1 cellular context compared by ENCODE assay signal in genomic region chr7:39691821-39692220, GRCh38.
TF ChIP-seq lines count a peak whose summit lies in the region.

No MANE protein-coding gene starts in this region.

TF ChIP-seq in SK-N-SH treated with all-trans-retinoic acid at 6 μM for 48 hours, 23 proteins besides CTCF, POLR2A, EP300 and RAD21 (continued from another document):
- TF ChIP-seq TSHZ2 (CRISPR knock-in tag; IDR thresholded peaks at IDR 0.05) (no peak), ZNF8 (CRISPR knock-in tag; IDR thresholded peaks at IDR 0.05) (0 out of 2 replicates have a peak, but pooled peaks have one; percentile 36), CSRNP3 (CRISPR knock-in tag; IDR thresholded peaks at IDR 0.05) (no peak), PPARA (CRISPR knock-in tag; IDR thresholded peaks at IDR 0.05; ENCODE audit: borderline replicate concordance) (no peak), CSDC2 (CRISPR knock-in tag; IDR thresholded peaks at IDR 0.05) (no peak), ZNF70 (CRISPR knock-in tag; IDR thresholded peaks at IDR 0.05) (no peak)
